Comparison of ENCODE assay signal across 1 cellular context in genomic region chr3:13430411-13430875, GRCh38.
TF ChIP-seq lines count a peak whose summit lies in the region.
"Not testable (repeated sequence)": the region's sequence is repeated elsewhere in the genome, so short reads cannot be mapped to it uniquely, and the experiment has no call there.

No MANE protein-coding gene starts in this region.

TF ChIP-seq in K562, 482 proteins besides CTCF, POLR2A, EP300 and RAD21 (continued from another document):
- TF ChIP-seq PTTG1 (tag; IDR thresholded peaks at IDR 0.05; ENCODE audit: low read depth) (peak; percentile 49; the same call in 1 of the 2 replicates), ZNF740 (tag; IDR thresholded peaks at IDR 0.05) (peak in 1 of 2 experiments; percentile 71; a peak in 1 of 4 replicates), PTRF (tag; IDR thresholded peaks at IDR 0.05) (peak; percentile 43; the same call in 1 of the 2 replicates), BACH1 (tag; IDR thresholded peaks at IDR 0.05) (0 out of 2 replicates have a peak, but pooled peaks have one; percentile 43), IRF9 (tag; IDR thresholded peaks at IDR 0.05) (peak; percentile 38; the same call in 1 of the 2 replicates), NR2C2 (tag; IDR thresholded peaks at IDR 0.05) (peak; percentile 84)
- TF ChIP-seq, protein P1, sequence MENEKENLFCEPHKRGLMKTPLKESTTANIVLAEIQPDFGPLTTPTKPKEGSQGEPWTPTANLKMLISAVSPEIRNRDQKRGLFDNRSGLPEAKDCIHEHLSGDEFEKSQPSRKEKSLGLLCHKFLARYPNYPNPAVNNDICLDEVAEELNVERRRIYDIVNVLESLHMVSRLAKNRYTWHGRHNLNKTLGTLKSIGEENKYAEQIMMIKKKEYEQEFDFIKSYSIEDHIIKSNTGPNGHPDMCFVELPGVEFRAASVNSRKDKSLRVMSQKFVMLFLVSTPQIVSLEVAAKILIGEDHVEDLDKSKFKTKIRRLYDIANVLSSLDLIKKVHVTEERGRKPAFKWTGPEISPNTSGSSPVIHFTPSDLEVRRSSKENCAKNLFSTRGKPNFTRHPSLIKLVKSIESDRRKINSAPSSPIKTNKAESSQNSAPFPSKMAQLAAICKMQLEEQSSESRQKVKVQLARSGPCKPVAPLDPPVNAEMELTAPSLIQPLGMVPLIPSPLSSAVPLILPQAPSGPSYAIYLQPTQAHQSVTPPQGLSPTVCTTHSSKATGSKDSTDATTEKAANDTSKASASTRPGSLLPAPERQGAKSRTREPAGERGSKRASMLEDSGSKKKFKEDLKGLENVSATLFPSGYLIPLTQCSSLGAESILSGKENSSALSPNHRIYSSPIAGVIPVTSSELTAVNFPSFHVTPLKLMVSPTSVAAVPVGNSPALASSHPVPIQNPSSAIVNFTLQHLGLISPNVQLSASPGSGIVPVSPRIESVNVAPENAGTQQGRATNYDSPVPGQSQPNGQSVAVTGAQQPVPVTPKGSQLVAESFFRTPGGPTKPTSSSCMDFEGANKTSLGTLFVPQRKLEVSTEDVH (IDR thresholded peaks at IDR 0.05; ENCODE audit: low read depth, partially characterized antibody) = peak; percentile 44
- TF ChIP-seq, protein P2, sequence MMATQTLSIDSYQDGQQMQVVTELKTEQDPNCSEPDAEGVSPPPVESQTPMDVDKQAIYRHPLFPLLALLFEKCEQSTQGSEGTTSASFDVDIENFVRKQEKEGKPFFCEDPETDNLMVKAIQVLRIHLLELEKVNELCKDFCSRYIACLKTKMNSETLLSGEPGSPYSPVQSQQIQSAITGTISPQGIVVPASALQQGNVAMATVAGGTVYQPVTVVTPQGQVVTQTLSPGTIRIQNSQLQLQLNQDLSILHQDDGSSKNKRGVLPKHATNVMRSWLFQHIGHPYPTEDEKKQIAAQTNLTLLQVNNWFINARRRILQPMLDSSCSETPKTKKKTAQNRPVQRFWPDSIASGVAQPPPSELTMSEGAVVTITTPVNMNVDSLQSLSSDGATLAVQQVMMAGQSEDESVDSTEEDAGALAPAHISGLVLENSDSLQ (IDR thresholded peaks at IDR 0.05) = peak; percentile 25; the same call in 1 of the 2 replicates
- TF ChIP-seq ZNF740, NR2C2 (CRISPR knock-in tag; IDR thresholded peaks at IDR 0.05): not testable (repeated sequence)
